1 cellular context compared by ENCODE assay signal in the genomic region with DNA sequence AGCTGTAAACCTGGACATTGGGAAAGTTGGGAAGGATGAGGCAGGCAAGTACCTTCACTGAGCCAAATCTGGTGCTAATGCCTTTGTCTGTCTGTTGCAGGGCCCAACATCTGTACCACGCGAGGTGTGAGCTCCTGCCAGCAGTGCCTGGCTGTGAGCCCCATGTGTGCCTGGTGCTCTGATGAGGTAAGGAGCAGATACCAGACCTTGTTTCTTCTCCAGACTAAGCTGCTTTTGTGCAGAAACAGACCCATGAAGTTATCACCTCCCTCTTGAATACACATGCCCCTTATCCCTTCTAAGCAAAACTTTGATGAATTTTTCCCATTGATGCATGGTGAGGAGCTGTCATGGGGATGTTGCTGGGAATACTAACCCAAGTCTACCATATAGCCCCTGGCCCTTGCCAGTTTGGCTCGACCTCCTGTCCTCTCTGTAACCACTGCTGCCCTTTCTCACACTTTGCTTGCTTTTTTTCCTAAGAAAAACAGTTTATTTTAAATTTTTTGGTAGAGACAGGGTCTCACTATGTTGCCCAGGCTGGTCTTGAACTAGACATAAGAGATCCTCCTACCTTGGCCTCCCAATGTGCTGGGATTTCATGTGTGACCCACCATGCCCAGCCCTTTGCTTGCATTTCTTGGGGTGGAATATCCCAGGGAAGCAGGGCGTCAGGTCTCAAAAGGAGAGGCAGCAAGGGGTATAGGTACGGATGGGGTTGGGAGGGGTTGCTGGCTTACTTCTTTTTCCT.
TF ChIP-seq lines count a peak whose summit lies in the region.

No MANE protein-coding gene starts in this region.

TF ChIP-seq in GM23338, 12 proteins besides CTCF, POLR2A, EP300 and RAD21:
- TF ChIP-seq, protein P1, sequence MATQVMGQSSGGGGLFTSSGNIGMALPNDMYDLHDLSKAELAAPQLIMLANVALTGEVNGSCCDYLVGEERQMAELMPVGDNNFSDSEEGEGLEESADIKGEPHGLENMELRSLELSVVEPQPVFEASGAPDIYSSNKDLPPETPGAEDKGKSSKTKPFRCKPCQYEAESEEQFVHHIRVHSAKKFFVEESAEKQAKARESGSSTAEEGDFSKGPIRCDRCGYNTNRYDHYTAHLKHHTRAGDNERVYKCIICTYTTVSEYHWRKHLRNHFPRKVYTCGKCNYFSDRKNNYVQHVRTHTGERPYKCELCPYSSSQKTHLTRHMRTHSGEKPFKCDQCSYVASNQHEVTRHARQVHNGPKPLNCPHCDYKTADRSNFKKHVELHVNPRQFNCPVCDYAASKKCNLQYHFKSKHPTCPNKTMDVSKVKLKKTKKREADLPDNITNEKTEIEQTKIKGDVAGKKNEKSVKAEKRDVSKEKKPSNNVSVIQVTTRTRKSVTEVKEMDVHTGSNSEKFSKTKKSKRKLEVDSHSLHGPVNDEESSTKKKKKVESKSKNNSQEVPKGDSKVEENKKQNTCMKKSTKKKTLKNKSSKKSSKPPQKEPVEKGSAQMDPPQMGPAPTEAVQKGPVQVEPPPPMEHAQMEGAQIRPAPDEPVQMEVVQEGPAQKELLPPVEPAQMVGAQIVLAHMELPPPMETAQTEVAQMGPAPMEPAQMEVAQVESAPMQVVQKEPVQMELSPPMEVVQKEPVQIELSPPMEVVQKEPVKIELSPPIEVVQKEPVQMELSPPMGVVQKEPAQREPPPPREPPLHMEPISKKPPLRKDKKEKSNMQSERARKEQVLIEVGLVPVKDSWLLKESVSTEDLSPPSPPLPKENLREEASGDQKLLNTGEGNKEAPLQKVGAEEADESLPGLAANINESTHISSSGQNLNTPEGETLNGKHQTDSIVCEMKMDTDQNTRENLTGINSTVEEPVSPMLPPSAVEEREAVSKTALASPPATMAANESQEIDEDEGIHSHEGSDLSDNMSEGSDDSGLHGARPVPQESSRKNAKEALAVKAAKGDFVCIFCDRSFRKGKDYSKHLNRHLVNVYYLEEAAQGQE (IDR thresholded peaks at IDR 0.05; ENCODE audit: unreplicated experiment): no peak
- TF ChIP-seq POLR2AphosphoS5 (IDR thresholded peaks at IDR 0.05; ENCODE audit: low read depth) (no peak), ZNF114 (CRISPR knock-in tag; IDR thresholded peaks at IDR 0.05) (no peak), JUNB (IDR thresholded peaks at IDR 0.05; ENCODE audit: unreplicated experiment) (no peak), ZNF331 (CRISPR knock-in tag; IDR thresholded peaks at IDR 0.05; ENCODE audit: low read depth) (no peak), EZH2 (IDR thresholded peaks at IDR 0.05; ENCODE audit: low read depth, unreplicated experiment) (no peak), STAT1 (IDR thresholded peaks at IDR 0.05; ENCODE audit: unreplicated experiment) (no peak), CREB1 (CRISPR knock-in tag; IDR thresholded peaks at IDR 0.05; ENCODE audit: low read depth) (no peak), NANOG (IDR thresholded peaks at IDR 0.05; ENCODE audit: borderline replicate concordance) (no peak), EZH2phosphoT487 (IDR thresholded peaks at IDR 0.05; ENCODE audit: unreplicated experiment) (no peak)
- TF ChIP-seq, protein P2, sequence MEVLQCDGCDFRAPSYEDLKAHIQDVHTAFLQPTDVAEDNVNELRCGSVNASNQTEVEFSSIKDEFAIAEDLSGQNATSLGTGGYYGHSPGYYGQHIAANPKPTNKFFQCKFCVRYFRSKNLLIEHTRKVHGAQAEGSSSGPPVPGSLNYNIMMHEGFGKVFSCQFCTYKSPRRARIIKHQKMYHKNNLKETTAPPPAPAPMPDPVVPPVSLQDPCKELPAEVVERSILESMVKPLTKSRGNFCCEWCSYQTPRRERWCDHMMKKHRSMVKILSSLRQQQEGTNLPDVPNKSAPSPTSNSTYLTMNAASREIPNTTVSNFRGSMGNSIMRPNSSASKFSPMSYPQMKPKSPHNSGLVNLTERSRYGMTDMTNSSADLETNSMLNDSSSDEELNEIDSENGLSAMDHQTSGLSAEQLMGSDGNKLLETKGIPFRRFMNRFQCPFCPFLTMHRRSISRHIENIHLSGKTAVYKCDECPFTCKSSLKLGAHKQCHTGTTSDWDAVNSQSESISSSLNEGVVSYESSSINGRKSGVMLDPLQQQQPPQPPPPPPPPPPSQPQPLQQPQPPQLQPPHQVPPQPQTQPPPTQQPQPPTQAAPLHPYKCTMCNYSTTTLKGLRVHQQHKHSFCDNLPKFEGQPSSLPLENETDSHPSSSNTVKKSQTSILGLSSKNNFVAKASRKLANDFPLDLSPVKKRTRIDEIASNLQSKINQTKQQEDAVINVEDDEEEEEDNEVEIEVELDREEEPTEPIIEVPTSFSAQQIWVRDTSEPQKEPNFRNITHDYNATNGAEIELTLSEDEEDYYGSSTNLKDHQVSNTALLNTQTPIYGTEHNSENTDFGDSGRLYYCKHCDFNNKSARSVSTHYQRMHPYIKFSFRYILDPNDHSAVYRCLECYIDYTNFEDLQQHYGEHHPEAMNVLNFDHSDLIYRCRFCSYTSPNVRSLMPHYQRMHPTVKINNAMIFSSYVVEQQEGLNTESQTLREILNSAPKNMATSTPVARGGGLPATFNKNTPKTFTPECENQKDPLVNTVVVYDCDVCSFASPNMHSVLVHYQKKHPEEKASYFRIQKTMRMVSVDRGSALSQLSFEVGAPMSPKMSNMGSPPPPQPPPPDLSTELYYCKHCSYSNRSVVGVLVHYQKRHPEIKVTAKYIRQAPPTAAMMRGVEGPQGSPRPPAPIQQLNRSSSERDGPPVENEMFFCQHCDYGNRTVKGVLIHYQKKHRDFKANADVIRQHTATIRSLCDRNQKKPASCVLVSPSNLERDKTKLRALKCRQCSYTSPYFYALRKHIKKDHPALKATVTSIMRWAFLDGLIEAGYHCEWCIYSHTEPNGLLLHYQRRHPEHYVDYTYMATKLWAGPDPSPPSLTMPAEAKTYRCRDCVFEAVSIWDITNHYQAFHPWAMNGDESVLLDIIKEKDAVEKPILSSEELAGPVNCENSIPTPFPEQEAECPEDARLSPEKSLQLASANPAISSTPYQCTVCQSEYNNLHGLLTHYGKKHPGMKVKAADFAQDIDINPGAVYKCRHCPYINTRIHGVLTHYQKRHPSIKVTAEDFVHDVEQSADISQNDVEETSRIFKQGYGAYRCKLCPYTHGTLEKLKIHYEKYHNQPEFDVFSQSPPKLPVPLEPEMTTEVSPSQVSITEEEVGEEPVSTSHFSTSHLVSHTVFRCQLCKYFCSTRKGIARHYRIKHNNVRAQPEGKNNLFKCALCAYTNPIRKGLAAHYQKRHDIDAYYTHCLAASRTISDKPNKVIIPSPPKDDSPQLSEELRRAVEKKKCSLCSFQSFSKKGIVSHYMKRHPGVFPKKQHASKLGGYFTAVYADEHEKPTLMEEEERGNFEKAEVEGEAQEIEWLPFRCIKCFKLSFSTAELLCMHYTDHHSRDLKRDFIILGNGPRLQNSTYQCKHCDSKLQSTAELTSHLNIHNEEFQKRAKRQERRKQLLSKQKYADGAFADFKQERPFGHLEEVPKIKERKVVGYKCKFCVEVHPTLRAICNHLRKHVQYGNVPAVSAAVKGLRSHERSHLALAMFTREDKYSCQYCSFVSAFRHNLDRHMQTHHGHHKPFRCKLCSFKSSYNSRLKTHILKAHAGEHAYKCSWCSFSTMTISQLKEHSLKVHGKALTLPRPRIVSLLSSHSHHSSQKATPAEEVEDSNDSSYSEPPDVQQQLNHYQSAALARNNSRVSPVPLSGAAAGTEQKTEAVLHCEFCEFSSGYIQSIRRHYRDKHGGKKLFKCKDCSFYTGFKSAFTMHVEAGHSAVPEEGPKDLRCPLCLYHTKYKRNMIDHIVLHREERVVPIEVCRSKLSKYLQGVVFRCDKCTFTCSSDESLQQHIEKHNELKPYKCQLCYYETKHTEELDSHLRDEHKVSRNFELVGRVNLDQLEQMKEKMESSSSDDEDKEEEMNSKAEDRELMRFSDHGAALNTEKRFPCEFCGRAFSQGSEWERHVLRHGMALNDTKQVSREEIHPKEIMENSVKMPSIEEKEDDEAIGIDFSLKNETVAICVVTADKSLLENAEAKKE (CRISPR knock-in tag; IDR thresholded peaks at IDR 0.05): no peak
- TF ChIP-seq, protein P3, sequence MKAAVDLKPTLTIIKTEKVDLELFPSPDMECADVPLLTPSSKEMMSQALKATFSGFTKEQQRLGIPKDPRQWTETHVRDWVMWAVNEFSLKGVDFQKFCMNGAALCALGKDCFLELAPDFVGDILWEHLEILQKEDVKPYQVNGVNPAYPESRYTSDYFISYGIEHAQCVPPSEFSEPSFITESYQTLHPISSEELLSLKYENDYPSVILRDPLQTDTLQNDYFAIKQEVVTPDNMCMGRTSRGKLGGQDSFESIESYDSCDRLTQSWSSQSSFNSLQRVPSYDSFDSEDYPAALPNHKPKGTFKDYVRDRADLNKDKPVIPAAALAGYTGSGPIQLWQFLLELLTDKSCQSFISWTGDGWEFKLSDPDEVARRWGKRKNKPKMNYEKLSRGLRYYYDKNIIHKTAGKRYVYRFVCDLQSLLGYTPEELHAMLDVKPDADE (IDR thresholded peaks at IDR 0.05): no peak
